In genomic region chr19:2847507-2847906, GRCh38 we compare ENCODE assay signal across 35 cellular contexts. TPM values are rescaled to one million over a fixed set of nuclear protein-coding genes. Genes with fewer than 3 reads are reported as not detected.
"Had no signal": no experiment of that assay in that cellular context is flagged by ENCODE, and none has a peak within 500 bp of the region (broad histone marks: within the 10 kb centered on the region; RNA-seq: fewer than 3 reads in every experiment).

No MANE protein-coding gene starts in this region.

- H3K27me3 ChIP-seq: ascending aorta, cardiac muscle cell, Peyer's patch had no signal

- H3K4me3 ChIP-seq: ascending aorta, cardiac muscle cell, Peyer's patch had no signal

- H3K4me3 Mint-ChIP-seq: activated B cell treated with CpG ODN at 0.5 μM for 24 hours; activated CD4-positive, alpha-beta memory T cell treated with anti-CD3 and anti-CD28 coated beads, Interleukin-2, amount 10 ng/mL, durations not matched to agents 7 days and 5 days; activated CD8-positive, alpha-beta memory T cell treated with anti-CD3 and anti-CD28 coated beads, Interleukin-2, amount 10 ng/mL, durations not matched to agents 7 days and 5 days; activated naive CD4-positive, alpha-beta T cell treated with anti-CD3 and anti-CD28 coated beads, Interleukin-2, amount 50 U/mL, for 24 hours; activated naive CD8-positive, alpha-beta T cell treated with anti-CD3 and anti-CD28 coated beads, Interleukin-2, amount 10 ng/mL, durations not matched to agents 7 days and 5 days; central memory CD8-positive, alpha-beta T cell; T-cell; T-helper 17 cell had no signal

- DNase-seq: activated B cell treated with CpG ODN at 0.5 μM for 24 hours; activated CD4-positive, alpha-beta memory T cell treated with anti-CD3 and anti-CD28 coated beads, Interleukin-2, amount 10 ng/mL, durations not matched to agents 7 days and 5 days; activated CD4-positive, alpha-beta T cell treated with anti-CD3 and anti-CD28 coated beads for 4 hours; activated CD4-positive, alpha-beta T cell treated with anti-CD3 and anti-CD28 coated beads, Interleukin-2, amount 50 U/mL, for 1 hour; activated CD4-positive, CD25-positive, alpha-beta regulatory T cell treated with anti-CD3 and anti-CD28 coated beads, Interleukin-2, amount 50 U/mL, for 72 hours; activated CD8-positive, alpha-beta memory T cell treated with anti-CD3 and anti-CD28 coated beads for 24 hours; activated CD8-positive, alpha-beta memory T cell treated with anti-CD3 and anti-CD28 coated beads, Interleukin-2, amount 10 ng/mL, durations not matched to agents 7 days and 5 days; activated CD8-positive, alpha-beta memory T cell treated with anti-CD3 and anti-CD28 coated beads, Interleukin-2, amount 50 U/mL, for 48 hours; activated effector memory CD4-positive, alpha-beta T cell treated with Interleukin-2 at 50 U/mL for 16 hours; activated naive CD4-positive, alpha-beta T cell; activated naive CD8-positive, alpha-beta T cell treated with anti-CD3 and anti-CD28 coated beads, Interleukin-2, amount 10 ng/mL, durations not matched to agents 7 days and 5 days; activated T-cell treated with anti-CD3 and anti-CD28 coated beads, Interleukin-2, amount 50 U/mL, for 48 hours; amygdala; NCI-H1105; NCI-H1417 treated with DMSO at 0.1 percent for 48 hours; NCI-H1694; NCI-H2029; NCI-H345; NCI-H524 treated with DMSO at 0.1 percent for 48 hours; NCI-H748 treated with DMSO at 0.1 percent for 48 hours; NK-92 treated with Interleukin-12 subunit alpha and Interleukin-12 subunit beta, amount 100 ng/mL, for 24 hours; PC-3; Peyer's patch; RPMI8226; SHP77 treated with DMSO at 0.1 percent for 48 hours; T-cell; T-helper 17 cell; T-helper 9 cell had no signal

- H3K27ac Mint-ChIP-seq: activated B cell treated with CpG ODN at 0.5 μM for 24 hours; activated CD4-positive, alpha-beta memory T cell treated with anti-CD3 and anti-CD28 coated beads, Interleukin-2, amount 10 ng/mL, durations not matched to agents 7 days and 5 days; activated CD8-positive, alpha-beta memory T cell treated with anti-CD3 and anti-CD28 coated beads, Interleukin-2, amount 10 ng/mL, durations not matched to agents 7 days and 5 days; activated naive CD4-positive, alpha-beta T cell treated with anti-CD3 and anti-CD28 coated beads, Interleukin-2, amount 50 U/mL, for 24 hours; activated naive CD8-positive, alpha-beta T cell treated with anti-CD3 and anti-CD28 coated beads, Interleukin-2, amount 10 ng/mL, durations not matched to agents 7 days and 5 days; T-cell; T-helper 17 cell had no signal

- H3K27ac ChIP-seq: ascending aorta, cardiac muscle cell, Peyer's patch, VCaP had no signal

- ATAC-seq: activated CD8-positive, alpha-beta memory T cell treated with anti-CD3 and anti-CD28 coated beads, Interleukin-2, amount 10 ng/mL, durations not matched to agents 7 days and 5 days; PC-3; SK-N-SH treated with all-trans-retinoic acid at 6 μM for 48 hours; T-cell; T-helper 17 cell had no signal

- H3K9me3 Mint-ChIP-seq: activated naive CD4-positive, alpha-beta T cell treated with anti-CD3 and anti-CD28 coated beads, Interleukin-2, amount 50 U/mL, for 24 hours; central memory CD8-positive, alpha-beta T cell had no signal

- H3K27me3 Mint-ChIP-seq: activated B cell treated with CpG ODN at 0.5 μM for 24 hours; activated CD4-positive, alpha-beta memory T cell treated with anti-CD3 and anti-CD28 coated beads, Interleukin-2, amount 10 ng/mL, durations not matched to agents 7 days and 5 days; activated CD8-positive, alpha-beta memory T cell treated with anti-CD3 and anti-CD28 coated beads, Interleukin-2, amount 10 ng/mL, durations not matched to agents 7 days and 5 days; activated naive CD4-positive, alpha-beta T cell treated with anti-CD3 and anti-CD28 coated beads, Interleukin-2, amount 50 U/mL, for 24 hours; central memory CD8-positive, alpha-beta T cell; T-cell; T-helper 17 cell had no signal

RNA-seq across cellular contexts. Expression of gene ZNF556, which starts 19.6 kb away (rescaled TPM):
- total RNA-seq: activated B cell treated with CpG ODN at 0.5 μM for 24 hours; activated CD4-positive, alpha-beta memory T cell treated with anti-CD3 and anti-CD28 coated beads, Interleukin-2, amount 10 ng/mL, durations not matched to agents 7 days and 5 days; activated CD8-positive, alpha-beta memory T cell treated with anti-CD3 and anti-CD28 coated beads, Interleukin-2, amount 10 ng/mL, durations not matched to agents 7 days and 5 days; activated naive CD8-positive, alpha-beta T cell treated with anti-CD3 and anti-CD28 coated beads, Interleukin-2, amount 10 ng/mL, durations not matched to agents 7 days and 5 days; ascending aorta; MCF 10A; Peyer's patch; T-cell; T-helper 17 cell had no signal
